In the genomic region with DNA sequence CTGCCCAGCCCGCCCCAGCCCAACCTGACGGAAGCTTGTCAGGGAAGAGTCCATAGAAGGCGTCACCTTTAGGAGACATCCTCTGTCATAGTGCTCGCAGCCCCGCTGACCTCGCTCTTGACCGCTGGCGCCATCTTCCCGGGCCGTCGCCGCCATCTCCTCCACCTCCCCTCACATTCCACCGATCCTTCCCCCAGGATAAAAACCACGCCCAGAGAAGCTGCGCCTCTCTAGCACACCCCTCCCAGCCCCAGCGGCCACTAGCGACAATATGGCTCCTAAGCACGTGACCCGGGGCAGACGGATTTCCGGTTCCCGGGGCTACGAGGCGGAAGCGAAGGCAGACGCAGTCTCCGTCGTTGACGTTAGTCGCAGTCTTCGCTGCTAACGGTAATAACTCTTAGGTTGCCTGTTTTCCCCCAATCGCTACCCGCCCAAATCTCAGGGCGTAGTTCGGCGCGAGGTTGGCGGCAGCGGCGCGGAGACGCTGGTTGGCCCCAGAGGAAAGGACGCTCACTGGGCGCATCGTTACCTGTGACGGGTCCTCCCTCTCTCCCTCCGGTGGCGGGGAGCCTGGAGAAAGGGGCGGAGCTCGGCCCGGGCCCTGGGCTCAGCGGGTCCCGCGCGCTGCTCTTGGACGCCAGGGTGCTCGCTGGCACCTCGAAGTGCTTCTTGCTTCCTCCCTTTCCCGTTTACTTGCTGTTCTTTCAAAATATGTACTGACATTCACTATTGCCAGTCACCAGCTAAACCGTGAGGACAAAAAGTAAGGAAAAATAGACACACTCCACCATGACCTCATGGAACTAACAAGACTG, we compare ENCODE assay signal across 8 cellular contexts. TPM values are rescaled to one million over a fixed set of nuclear protein-coding genes. Genes with fewer than 3 reads are reported as not detected.
DNase-seq lines count a peak whose midpoint lies in the region; ATAC-seq and FAIRE-seq lines count a peak whose summit lies in the region.

A gene (minus strand): TSS at position 273 of the 818 bp plus-strand sequence. CDS start 117 bp downstream, at position 156.
A gene with protein sequence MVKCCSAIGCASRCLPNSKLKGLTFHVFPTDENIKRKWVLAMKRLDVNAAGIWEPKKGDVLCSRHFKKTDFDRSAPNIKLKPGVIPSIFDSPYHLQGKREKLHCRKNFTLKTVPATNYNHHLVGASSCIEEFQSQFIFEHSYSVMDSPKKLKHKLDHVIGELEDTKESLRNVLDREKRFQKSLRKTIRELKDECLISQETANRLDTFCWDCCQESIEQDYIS (plus strand): TSS at position 343 of the 818 bp plus-strand sequence. CDS start 980 bp downstream, outside the sequence.

- H3K4me3 ChIP-seq in endocrine pancreas (ENCODE audit: control insufficient read depth, insufficient read depth, low read length) = peak within 1 kb of the TSS; percentile 98

- H3K27me3 ChIP-seq in endocrine pancreas (ENCODE audit: control insufficient read depth, insufficient read depth, low read length) = no peaks in the 10 kb centered on the region

- peaks cover 26% of the 10 kb centered on the region for H3K4me1 ChIP-seq in endocrine pancreas (ENCODE audit: control insufficient read depth, insufficient read depth, low read length)

- peak; percentile 86 for FAIRE-seq in HTR-8/SVneo (lab: Jason Lieb, UNC)

- H3K9ac ChIP-seq in endocrine pancreas (ENCODE audit: control insufficient read depth, insufficient read depth, low read length) = peak within 1 kb of the TSS; percentile 94

- DNase-seq in COR-L47 (lab: John Stamatoyannopoulos, UW) (peak; percentile 98), HTR-8/SVneo (ENCODE audit: insufficient read length, low spot score) (peak; percentile 78), NOMO-1 treated with dmso at 0.1 percent for 144 hours (lab: John Stamatoyannopoulos, UW; ENCODE audit: unreplicated experiment) (peak; percentile 97), mesenteric fat pad (ENCODE audit: low spot score) (peak; percentile 97)
- peak; percentile 75 to 82 (median 81) for DNase-seq in activated CD8-positive, alpha-beta memory T cell treated with anti-CD3 and anti-CD28 coated beads for 48 hours (ENCODE audit: low read depth in 2 of 3, low spot score in 2 of 3)
- DNase-seq in stimulated activated CD8-positive, alpha-beta memory T cell treated with anti-CD3 and anti-CD28 coated beads, Interleukin-15, amount 100 ng/mL, for 4 hours (ENCODE audit: low read depth in 2 of 2) = peak; percentile 78 to 87

- peak; percentile 89 for ATAC-seq in GM21367 (IDR thresholded peaks at IDR 0.05; ENCODE audit: unreplicated experiment)

- H3K9me3 ChIP-seq in endocrine pancreas (ENCODE audit: control insufficient read depth, low read length) = no peaks in the 10 kb centered on the region

- no peaks in the 10 kb centered on the region for H3K36me3 ChIP-seq in endocrine pancreas (ENCODE audit: control insufficient read depth, insufficient read depth, low read length)

RNA-seq across cellular contexts. Expression of the first gene that starts in this region (rescaled TPM):
- total RNA-seq in mesenteric fat pad = 30.4 TPM

RNA-seq across cellular contexts. Expression of the second gene that starts in this region (rescaled TPM):
- 15.7 TPM for total RNA-seq in mesenteric fat pad

Comparison
In these comparisons a context has a peak if more than half of its experiments do, and no peak if none do; other contexts are left out.
1. Peak in every context shown above with its lines: DNase-seq, ATAC-seq and H3K4me3 ChIP-seq.